Comparison of ENCODE assay signal across 10 cellular contexts in the genomic region with DNA sequence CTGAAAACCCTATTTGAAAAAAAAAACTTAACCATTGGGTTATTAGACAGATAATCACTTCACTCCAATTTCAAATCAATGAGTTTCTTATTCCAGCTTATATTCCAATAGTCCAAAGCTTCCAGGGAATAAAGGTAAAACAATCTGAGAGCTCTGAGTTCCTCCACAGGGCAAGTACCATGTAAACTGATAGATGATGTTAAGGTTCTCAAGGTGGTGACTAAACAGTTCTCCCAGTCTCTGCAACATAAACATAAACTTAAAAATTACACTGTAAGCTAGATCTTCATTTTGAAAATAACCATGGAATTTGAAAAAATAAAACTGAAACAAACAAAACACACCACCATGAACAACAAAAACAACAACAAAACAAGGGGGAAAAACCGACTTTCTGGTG. TPM values are rescaled to one million over a fixed set of nuclear protein-coding genes. Genes with fewer than 3 reads are reported as not detected.
A peak's percentile ranks its signal among the peaks of the same experiment; 100 is the strongest.
DNase-seq lines count a peak whose midpoint lies in the region; ATAC-seq and TF ChIP-seq lines count a peak whose summit lies in the region.
"Had no signal": no experiment of that assay in that cellular context is flagged by ENCODE, and none has a peak within 500 bp of the region (broad histone marks: within the 10 kb centered on the region; RNA-seq: fewer than 3 reads in every experiment).

No MANE protein-coding gene starts in this region.

- no peaks in the 10 kb centered on the region for H3K36me3 ChIP-seq in HCT116 (ENCODE audit: control insufficient read depth in 1 of 2, insufficient read depth in 2 of 2, low read length in 2 of 2)
- no peaks in the 10 kb centered on the region for H3K36me3 ChIP-seq in MM.1S (replicated peaks; ENCODE audit: insufficient read depth, low read length)

- peak overlapping the region; percentile 84 for H2AFZ ChIP-seq in HCT116 (ENCODE audit: low read depth, low read length, poor library complexity, severe bottlenecking)
- no peak overlapping the region for H2AFZ ChIP-seq in MM.1S (ENCODE audit: low read length)

- H3F3A ChIP-seq in MM.1S (ENCODE audit: insufficient read depth, low read length), result peaks cover 27% of the 10 kb centered on the region

- BruUV-seq in HCT116 (replicated peaks; lab: Mats Ljungman, UMichigan), result no TSS peak

- no peaks in the 10 kb centered on the region for H3K79me2 ChIP-seq in HCT116 (ENCODE audit: insufficient read depth, low read length)
- no peaks in the 10 kb centered on the region for H3K79me2 ChIP-seq in MM.1S (ENCODE audit: low read length)

- no peak overlapping the region for H3K4me3 ChIP-seq in HCT116 (replicated peaks in 1 of 2; ENCODE audit: low read depth in 1 of 2, low read length in 2 of 2)
- peak overlapping the region; percentile 52 for H3K4me3 ChIP-seq in MM.1S (ENCODE audit: low read length)

- peak overlapping the region; percentile 1; the same call in 1 of the 2 replicates for H3K4me2 ChIP-seq in HCT116 (ENCODE audit: low read length)
- peak overlapping the region; percentile 88 for H3K4me2 ChIP-seq in MM.1S (ENCODE audit: low read depth, low read length)

- no peak for TF ChIP-seq CTCF in HCT116 (IDR thresholded peaks at IDR 0.05 in 2 of 3, conservative IDR thresholded peaks at IDR 0.05 in 1 of 3; ENCODE audit: borderline replicate concordance in 1 of 3, insufficient read depth in 1 of 3, low read depth in 2 of 3, low read length in 2 of 3)
- no peak for TF ChIP-seq CTCF in MM.1S (IDR thresholded peaks at IDR 0.05; ENCODE audit: low read length)

- RAD21 ChIA-PET in HCT116 (lab: Charles Lee; ENCODE audit: low non-redundant PET in 1 of 2, low total read pairs in 2 of 2, uncharacterized antibody in 2 of 2, unreplicated experiment in 2 of 2), result no interaction called here

- H3K9ac ChIP-seq in HCT116 (ENCODE audit: low read length) (no peak overlapping the region), MM.1S (ENCODE audit: low read length) (peak overlapping the region; percentile 25; the same call in 1 of the 2 replicates)

- H3K27me3 ChIP-seq in HCT116 (ENCODE audit: insufficient read depth, low read length) (no peaks in the 10 kb centered on the region), MM.1S (replicated peaks; ENCODE audit: insufficient read depth, low read length) (no peaks in the 10 kb centered on the region)

- H3K27ac ChIP-seq in HCT116 (ENCODE audit: low read depth, low read length), result no peak overlapping the region
- H3K27ac ChIP-seq in MM.1S (ENCODE audit: low read length), result peak overlapping the region; percentile 84

- H3K4me3 Mint-ChIP-seq in T-helper 1 cell treated with Interleukin-12 subunit alpha and Interleukin-12 subunit beta and Interleukin-4 antibody, amounts not matched to agents 30 μg/mL and 1 μg/mL, for 36 hours, result peak overlapping the region; percentile 86
- peak overlapping the region; percentile 22 to 74 (median 59) for H3K4me3 Mint-ChIP-seq in naive B cell
- H3K4me3 Mint-ChIP-seq: nephron had no signal

- POLR2A ChIA-PET in HCT116 (lab: Charles Lee), result no interaction called here

- peaks cover 46% of the 10 kb centered on the region for H3K4me1 Mint-ChIP-seq in T-helper 1 cell treated with Interleukin-12 subunit alpha and Interleukin-12 subunit beta and Interleukin-4 antibody, amounts not matched to agents 30 μg/mL and 1 μg/mL, for 36 hours (ENCODE audit: low read depth)
- H3K4me1 Mint-ChIP-seq in naive B cell, result peaks cover 23 to 44% (median 37%) of the 10 kb centered on the region in 3 donors

- peaks cover 1% of the 10 kb centered on the region for H3K36me3 Mint-ChIP-seq in T-helper 1 cell treated with Interleukin-12 subunit alpha and Interleukin-12 subunit beta and Interleukin-4 antibody, amounts not matched to agents 30 μg/mL and 1 μg/mL, for 36 hours (ENCODE audit: low read depth)
- peaks cover 0 to 5% of the 10 kb centered on the region in 2 donors for H3K36me3 Mint-ChIP-seq in naive B cell

- H3K9me2 ChIP-seq in HCT116 (ENCODE audit: insufficient read depth), result no peaks in the 10 kb centered on the region
- H3K9me2 ChIP-seq in MM.1S (replicated peaks; ENCODE audit: insufficient read depth, low read length), result no peaks in the 10 kb centered on the region

- H4K20me1 ChIP-seq in HCT116 (ENCODE audit: insufficient read depth), result no peaks in the 10 kb centered on the region
- H4K20me1 ChIP-seq in MM.1S (ENCODE audit: insufficient read depth, low read length), result no peaks in the 10 kb centered on the region

- no peak for TF ChIP-seq POLR2A in HCT116 (IDR thresholded peaks at IDR 0.05; ENCODE audit: borderline replicate concordance, extremely low read depth, insufficient read depth, insufficient read length)

- TF ChIP-seq RAD21 in HCT116 (IDR thresholded peaks at IDR 0.05; ENCODE audit: low read depth), result no peak

- H3K9me3 ChIP-seq in HCT116 (ENCODE audit: control insufficient read depth in 1 of 2, insufficient read depth in 1 of 2, low read depth in 1 of 2, low read length in 2 of 2) (no peaks in the 10 kb centered on the region), MM.1S (replicated peaks; ENCODE audit: insufficient read depth, low read length) (no peaks in the 10 kb centered on the region)

- peaks cover 13% of the 10 kb centered on the region for H3K9me3 Mint-ChIP-seq in T-helper 1 cell treated with Interleukin-12 subunit alpha and Interleukin-12 subunit beta and Interleukin-4 antibody, amounts not matched to agents 30 μg/mL and 1 μg/mL, for 36 hours
- peaks cover 0 to 4% (median 0%) of the 10 kb centered on the region in 7 donors for H3K9me3 Mint-ChIP-seq in naive B cell
- H3K9me3 Mint-ChIP-seq: nephron had no signal

- no peak for ATAC-seq in HCT116
- no peak for ATAC-seq in naive B cell (ENCODE audit: low read depth in 2 of 2)

- H3K27ac Mint-ChIP-seq in T-helper 1 cell treated with Interleukin-12 subunit alpha and Interleukin-12 subunit beta and Interleukin-4 antibody, amounts not matched to agents 30 μg/mL and 1 μg/mL, for 36 hours, result peak overlapping the region; percentile 99
- H3K27ac Mint-ChIP-seq in naive B cell, result peak overlapping the region in 2 of 6 donors; percentile 24 to 69
- H3K27ac Mint-ChIP-seq: nephron had no signal

- CTCF ChIA-PET in HCT116 (lab: Charles Lee), result interaction anchor here (1.1 to 1.8 kb wide), 3 partner anchors 12 to 50 kb away, joined by 3 to 8 read pairs (median 3); no protein-coding TSS in a partner anchor

- H3K4me1 ChIP-seq in HCT116 (ENCODE audit: control insufficient read depth in 1 of 2, insufficient read depth in 2 of 2, low read length in 2 of 2), result peaks cover 3 to 17% of the 10 kb centered on the region in 2 experiments; a peak in 3 of 4 replicates
- H3K4me1 ChIP-seq in MM.1S (ENCODE audit: low read length), result peaks cover 35% of the 10 kb centered on the region

- H3K27me3 Mint-ChIP-seq in T-helper 1 cell treated with Interleukin-12 subunit alpha and Interleukin-12 subunit beta and Interleukin-4 antibody, amounts not matched to agents 30 μg/mL and 1 μg/mL, for 36 hours (ENCODE audit: low read depth), result no peaks in the 10 kb centered on the region
- no peaks in the 10 kb centered on the region for H3K27me3 Mint-ChIP-seq in naive B cell

- intact Hi-C loops in HCT116 (cut with micrococcal nuclease), result no loop called here

- DNase-seq in T-helper 1 cell (no peak), HCT116 (ENCODE audit: low read depth, low spot score) (no peak), MM.1S (peak; percentile 11), naive B cell (no peak), pons (ENCODE audit: low spot score) (no peak), activated gamma-delta T cell treated with Interleukin-2 at 50 U/mL for 16 hours (no peak), NCI-H1105 (lab: John Stamatoyannopoulos, UW) (no peak)
- DNase-seq: NCI-H2107 had no signal

TF ChIP-seq in HCT116, 20 proteins besides CTCF, POLR2A, EP300 and RAD21:
- TF ChIP-seq SP1 (IDR thresholded peaks at IDR 0.05; ENCODE audit: low read depth) (no peak), ELF1 (IDR thresholded peaks at IDR 0.05; ENCODE audit: borderline replicate concordance, low read depth) (no peak), CEBPB (IDR thresholded peaks at IDR 0.05; ENCODE audit: low read depth) (no peak), SIN3A (IDR thresholded peaks at IDR 0.05; ENCODE audit: low read depth) (no peak), YY1 (IDR thresholded peaks at IDR 0.05; ENCODE audit: extremely low read depth, insufficient replicate concordance, low read depth, low read length) (no peak)

RNA-seq across cellular contexts. Expression of a gene that starts 22.3 kb away (rescaled TPM):
- not detected for total RNA-seq in HCT116 (2021; ENCODE audit: unreplicated experiment)
- polyA plus RNA-seq in HCT116 (2012), result 0.01 and 0.04 TPM in 2 replicates
- 10 to 100 TPM; 12.8 to 33.8 (median 24.7) TPM for polyA plus RNA-seq in naive B cell (ENCODE audit: low read depth in 6 of 6)

RNA-seq across cellular contexts. Expression of a gene that starts 52.9 kb away (rescaled TPM):
- total RNA-seq in HCT116 (2021; ENCODE audit: unreplicated experiment), result 0.44 TPM
- polyA plus RNA-seq in HCT116 (2012), result 0.10 and 0.21 TPM in 2 replicates
- polyA plus RNA-seq in naive B cell (ENCODE audit: low read depth in 6 of 6), result 1 to 10 TPM in 1 of 6 donors, under 1 TPM in 5; 0.29 to 2.4 (median 0.46) TPM
